20 cellular contexts compared by ENCODE assay signal in the genomic region with DNA sequence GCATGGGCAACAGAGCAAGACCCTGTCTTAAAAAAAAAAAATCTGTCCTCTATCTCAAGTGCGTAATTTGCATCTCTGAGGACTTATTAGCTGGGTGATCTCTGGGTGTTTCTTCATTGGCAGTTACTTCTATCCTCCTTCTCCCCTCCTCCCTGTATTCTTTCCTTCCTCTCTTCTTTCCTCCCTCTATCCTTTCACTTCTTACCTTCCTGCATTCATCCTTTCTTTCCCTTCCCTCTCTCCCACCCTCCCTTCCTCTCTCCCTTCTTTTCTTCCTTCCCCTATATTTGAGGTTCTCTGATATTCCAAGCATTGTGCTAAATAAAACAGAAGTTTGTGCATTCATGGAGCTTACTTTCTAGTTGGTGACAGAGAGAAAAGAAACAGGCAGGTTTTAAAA.
"Had no signal": no experiment of that assay in that cellular context is flagged by ENCODE, and none has a peak within 500 bp of the region (broad histone marks: within the 10 kb centered on the region; RNA-seq: fewer than 3 reads in every experiment).

No MANE protein-coding gene starts in this region.

- H3K4me1 ChIP-seq: esophagus muscularis mucosa, left lung, neural progenitor cell, prostate gland, thyroid gland had no signal

- H3K27me3 ChIP-seq: esophagus muscularis mucosa, foreskin keratinocyte, left lung, neural progenitor cell, stomach, thyroid gland had no signal

- ATAC-seq: foreskin keratinocyte; left lung; mucosa of descending colon; sciatic nerve; stimulated activated effector memory CD8-positive, alpha-beta T cell treated with anti-CD3 and anti-CD28 coated beads, Interleukin-12 subunit alpha, Interleukin-12 subunit beta, amount 100 ng/mL, for 72 hours had no signal

- DNase-seq: dermis blood vessel endothelial cell; effector memory CD4-positive, alpha-beta T cell; foreskin keratinocyte; glutamatergic neuron; left lung; mucosa of descending colon; naive B cell; stimulated activated CD4-positive, alpha-beta T cell treated with anti-CD3 and anti-CD28 coated beads, Interleukin-2, amount 100 ng/mL, for 24 hours; stimulated activated CD4-positive, alpha-beta T cell treated with anti-CD3 and anti-CD28 coated beads, Interleukin-4, amount 100 ng/mL, for 24 hours; stimulated activated naive CD4-positive, alpha-beta T cell treated with Interleukin-2 at 50 U/mL for 16 hours; stomach; thyroid gland; trophoblast cell had no signal

- H3K36me3 ChIP-seq: neural progenitor cell, prostate gland had no signal

- H3K9ac ChIP-seq: neural progenitor cell had no signal

- H3K4me2 ChIP-seq: neural progenitor cell had no signal

- H3K27ac ChIP-seq: coronary artery, esophagus muscularis mucosa, foreskin keratinocyte, left lung, neural progenitor cell, prostate gland, stomach, thyroid gland had no signal

- H3K4me3 ChIP-seq: coronary artery, esophagus muscularis mucosa, left lung, lung, mucosa of descending colon, neural progenitor cell, prostate gland, stomach, thyroid gland had no signal

- H3K9me3 ChIP-seq: esophagus muscularis mucosa, left lung, mucosa of descending colon, prostate gland, stomach, thyroid gland had no signal
